Comparison of ENCODE assay signal across 12 cellular contexts in the genomic region with DNA sequence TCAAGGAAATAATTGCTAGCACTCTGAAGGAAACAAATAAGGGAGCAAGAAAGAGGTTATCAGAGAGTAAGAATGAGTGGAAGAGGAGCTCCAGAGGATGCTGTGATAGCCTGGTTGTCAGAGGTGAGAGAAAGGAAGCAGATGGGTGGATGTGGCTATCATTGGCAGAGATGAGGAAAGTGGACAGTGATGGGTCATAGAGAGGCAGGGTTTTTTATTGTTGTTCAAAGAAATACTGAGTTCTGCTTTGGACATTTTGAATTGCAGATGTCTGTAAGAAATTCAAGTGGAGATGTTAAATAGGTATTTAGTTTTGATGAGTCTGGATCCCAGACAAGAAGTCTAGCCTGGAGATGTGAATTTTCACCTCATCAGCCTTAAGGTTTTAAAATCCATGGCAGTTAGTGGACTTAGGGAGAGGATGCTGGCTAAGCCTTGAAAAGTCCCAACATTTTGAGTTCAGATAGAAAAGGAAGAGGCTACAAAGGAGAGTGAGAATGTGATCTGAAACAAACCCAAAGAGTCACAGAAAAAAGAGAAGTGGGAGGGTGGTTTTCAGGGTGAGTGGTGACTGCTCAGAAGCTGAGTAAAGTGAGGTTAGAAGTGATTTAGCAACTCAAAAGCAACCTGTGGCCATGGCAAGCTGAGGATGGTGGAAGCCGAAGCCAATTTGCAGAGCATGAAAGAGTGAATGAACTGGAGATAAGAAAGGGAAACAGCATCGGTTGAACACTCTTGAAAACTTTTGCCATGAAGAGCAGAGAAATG. TPM values are rescaled to one million over a fixed set of nuclear protein-coding genes. Genes with fewer than 3 reads are reported as not detected.
A peak's percentile ranks its signal among the peaks of the same experiment; 100 is the strongest.
DNase-seq lines count a peak whose midpoint lies in the region; ATAC-seq and TF ChIP-seq lines count a peak whose summit lies in the region.
"Had no signal": no experiment of that assay in that cellular context is flagged by ENCODE, and none has a peak within 500 bp of the region (broad histone marks: within the 10 kb centered on the region; RNA-seq: fewer than 3 reads in every experiment).

No MANE protein-coding gene starts in this region.

- no peak overlapping the region for H3K27ac ChIP-seq in GM23338 (ENCODE audit: low read depth)

- H3F3A ChIP-seq in GM23338 (replicated peaks; ENCODE audit: low read depth), result no peaks in the 10 kb centered on the region

- no peaks in the 10 kb centered on the region for H3K27me3 ChIP-seq in GM23338 (ENCODE audit: insufficient read depth)

- H3K4me1 Mint-ChIP-seq in activated B cell treated with CpG ODN at 0.5 μM for 24 hours (peaks cover 14% of the 10 kb centered on the region), GM23338 (peaks cover 7% of the 10 kb centered on the region; the same call in 2 of the 3 replicates)
- H3K4me1 Mint-ChIP-seq in activated T-cell treated with anti-CD3 and anti-CD28 coated beads, Interleukin-2, amount 50 U/mL, for 4 hours (ENCODE audit: low read depth), result no peaks in the 10 kb centered on the region

- DNase-seq in activated B cell treated with CpG ODN at 0.5 μM for 24 hours (no peak), NCI-H226 (no peak), GM23338 (ENCODE audit: low spot score) (no peak)
- DNase-seq in NK-92 treated with Interleukin-12 subunit alpha and Interleukin-12 subunit beta, amount 100 ng/mL, for 24 hours (lab: John Stamatoyannopoulos, UW), result no peak
- DNase-seq in activated T-cell treated with anti-CD3 and anti-CD28 coated beads, Interleukin-2, amount 50 U/mL, for 4 hours, result no peak
- DNase-seq: activated effector memory CD4-positive, alpha-beta T cell treated with anti-CD3 and anti-CD28 coated beads, Interleukin-2, amount 50 U/mL, for 16 hours; foreskin fibroblast; NCI-H82 had no signal

- no peaks in the 10 kb centered on the region for H3K36me3 ChIP-seq in GM23338 (ENCODE audit: insufficient read depth)

- H3K4me2 ChIP-seq in GM23338, result no peak overlapping the region

- no peak overlapping the region for H3K4me3 ChIP-seq in GM23338

- no peaks in the 10 kb centered on the region for H3K9me2 ChIP-seq in GM23338 (ENCODE audit: insufficient read depth)

- no peaks in the 10 kb centered on the region for H3K4me1 ChIP-seq in GM23338 (ENCODE audit: insufficient read depth)

- H3K27ac Mint-ChIP-seq in activated B cell treated with CpG ODN at 0.5 μM for 24 hours (no peak overlapping the region), GM23338 (no peak overlapping the region)
- H3K27ac Mint-ChIP-seq: progenitor cell of endocrine pancreas had no signal

- no peaks in the 10 kb centered on the region for H3K9me3 Mint-ChIP-seq in activated B cell treated with CpG ODN at 0.5 μM for 24 hours
- H3K9me3 Mint-ChIP-seq in GM23338, result no peaks in the 10 kb centered on the region
- H3K9me3 Mint-ChIP-seq in activated T-cell treated with anti-CD3 and anti-CD28 coated beads, Interleukin-2, amount 50 U/mL, for 4 hours, result no peaks in the 10 kb centered on the region

- no peaks in the 10 kb centered on the region for H3K79me2 ChIP-seq in GM23338 (replicated peaks; ENCODE audit: insufficient read depth)

- POLR2A ChIA-PET in activated B cell treated with CpG ODN at 0.5 μM for 24 hours (lab: Charles Lee), result no interaction called here

- CTCF ChIA-PET in activated B cell treated with CpG ODN at 0.5 μM for 24 hours (lab: Charles Lee), result no interaction called here

- H3K4me3 Mint-ChIP-seq in activated B cell treated with CpG ODN at 0.5 μM for 24 hours (peak overlapping the region; percentile 12), GM23338 (no peak overlapping the region)
- no peak overlapping the region for H3K4me3 Mint-ChIP-seq in activated T-cell treated with anti-CD3 and anti-CD28 coated beads, Interleukin-2, amount 50 U/mL, for 4 hours

- no peaks in the 10 kb centered on the region for H4K20me1 ChIP-seq in GM23338 (replicated peaks; ENCODE audit: insufficient read depth)

- H2AFZ ChIP-seq in GM23338, result no peak overlapping the region

- H3K27me3 Mint-ChIP-seq in activated B cell treated with CpG ODN at 0.5 μM for 24 hours, result no peaks in the 10 kb centered on the region
- H3K27me3 Mint-ChIP-seq in GM23338 (ENCODE audit: insufficient read depth, low read depth, poor library complexity), result no peaks in the 10 kb centered on the region
- no peaks in the 10 kb centered on the region for H3K27me3 Mint-ChIP-seq in activated T-cell treated with anti-CD3 and anti-CD28 coated beads, Interleukin-2, amount 50 U/mL, for 4 hours (ENCODE audit: low read depth)
- H3K27me3 Mint-ChIP-seq: progenitor cell of endocrine pancreas had no signal

- H3K36me3 Mint-ChIP-seq in activated B cell treated with CpG ODN at 0.5 μM for 24 hours (ENCODE audit: low read depth) (no peaks in the 10 kb centered on the region), GM23338 (ENCODE audit: low read depth) (no peaks in the 10 kb centered on the region)
- H3K36me3 Mint-ChIP-seq in activated T-cell treated with anti-CD3 and anti-CD28 coated beads, Interleukin-2, amount 50 U/mL, for 4 hours (ENCODE audit: insufficient read depth), result no peaks in the 10 kb centered on the region

- TF ChIP-seq CTCF in activated B cell treated with CpG ODN at 0.5 μM for 24 hours (IDR thresholded peaks at IDR 0.05) (no peak), GM23338 (conservative IDR thresholded peaks at IDR 0.05; ENCODE audit: low read depth in 2 of 2) (no peak)

- peak; percentile 87 for ATAC-seq in GM18907 (IDR thresholded peaks at IDR 0.05; ENCODE audit: unreplicated experiment)
- ATAC-seq in GM21619 (IDR thresholded peaks at IDR 0.05; ENCODE audit: unreplicated experiment), result peak; percentile 80
- ATAC-seq in HG03139 (IDR thresholded peaks at IDR 0.05; ENCODE audit: unreplicated experiment), result peak; percentile 93
- peak; percentile 75 for ATAC-seq in activated B cell treated with CpG ODN at 0.5 μM for 24 hours (ENCODE audit: low read depth)
- no peak for ATAC-seq in GM23338
- no peak for ATAC-seq in activated T-cell treated with anti-CD3 and anti-CD28 coated beads, Interleukin-2, amount 50 U/mL, for 4 hours

- intact Hi-C loops in activated B cell treated with CpG ODN at 0.5 μM for 24 hours (cut with micrococcal nuclease), result loop anchor here (2.0 kb wide), 1 partner anchor 19 kb away; no protein-coding TSS in a partner anchor

TF ChIP-seq in GM23338, 12 proteins besides CTCF, POLR2A, EP300 and RAD21 (continues in another document):
- TF ChIP-seq EZH2 (IDR thresholded peaks at IDR 0.05; ENCODE audit: low read depth, unreplicated experiment), result no peak
- TF ChIP-seq CREB1 (CRISPR knock-in tag; IDR thresholded peaks at IDR 0.05; ENCODE audit: low read depth), result no peak
- no peak for TF ChIP-seq ZNF331 (CRISPR knock-in tag; IDR thresholded peaks at IDR 0.05; ENCODE audit: low read depth)
- no peak for TF ChIP-seq STAT1 (IDR thresholded peaks at IDR 0.05; ENCODE audit: unreplicated experiment)
- no peak for TF ChIP-seq ZNF114 (CRISPR knock-in tag; IDR thresholded peaks at IDR 0.05)
- TF ChIP-seq POLR2AphosphoS5 (IDR thresholded peaks at IDR 0.05; ENCODE audit: low read depth), result no peak

RNA-seq across cellular contexts. Expression of a gene that starts 50.4 kb away (rescaled TPM):
- total RNA-seq in activated B cell treated with CpG ODN at 0.5 μM for 24 hours, result not detected in 2 replicates
- 13.9 and 21.3 TPM in 2 replicates for total RNA-seq in GM23338 (2014; rRNA removed; shearing (Covaris generic))
- polyA plus RNA-seq in GM23338 (2016; fragmentation: Nextera tagmentation; extraction: Ambion mirVana), result 19.9 and 21.0 TPM in 2 replicates
- total RNA-seq in activated T-cell treated with anti-CD3 and anti-CD28 coated beads, Interleukin-2, amount 50 U/mL, for 4 hours, result under 1 TPM in 1 of 3 donors, not detected in 2; 0.18 TPM

Comparison
In these comparisons a context has a peak if more than half of its experiments do, and no peak if none do; other contexts are left out.
1. ATAC-seq: peak in GM18907 (single experiment), GM21619 (single experiment), HG03139 (single experiment) and activated B cell treated with CpG ODN at 0.5 μM for 24 hours (single experiment); none in GM23338 (single experiment) and activated T-cell treated with anti-CD3 and anti-CD28 coated beads, Interleukin-2, amount 50 U/mL, for 4 hours (0 of 2).
2. RNA of a gene that starts 50.4 kb away (total RNA-seq): 13.9 to 21.3 TPM in GM23338; 0.18 TPM in activated T-cell treated with anti-CD3 and anti-CD28 coated beads, Interleukin-2, amount 50 U/mL, for 4 hours and not detected in activated B cell treated with CpG ODN at 0.5 μM for 24 hours; every median in the first group is over 10 times any median in the second.